8 cellular contexts compared by ENCODE assay signal in genomic region chr19:36528921-36529518, GRCh38. TPM values are rescaled to one million over a fixed set of nuclear protein-coding genes. Genes with fewer than 3 reads are reported as not detected.
A peak's percentile ranks its signal among the peaks of the same experiment; 100 is the strongest.
DNase-seq lines count a peak whose midpoint lies in the region; ATAC-seq and TF ChIP-seq lines count a peak whose summit lies in the region.

No MANE protein-coding gene starts in this region.

- ATAC-seq in HG02981 (IDR thresholded peaks at IDR 0.05; ENCODE audit: unreplicated experiment) (peak; percentile 20), esophagus mucosa (peak; percentile 61)

- DNase-seq in activated effector memory CD4-positive, alpha-beta T cell treated with anti-CD3 and anti-CD28 coated beads, Interleukin-2, amount 50 U/mL, for 16 hours: peak; percentile 66
- no peak for DNase-seq in activated effector memory CD4-positive, alpha-beta T cell treated with Interleukin-2 at 50 U/mL for 16 hours
- DNase-seq in kidney tubule cell (ENCODE audit: low spot score) (no peak), NCI-H1417 (lab: John Stamatoyannopoulos, UW) (no peak)

- H3K4me1 ChIP-seq in neutrophil (ENCODE audit: control insufficient read depth in 1 of 2, insufficient read depth in 1 of 2, low read depth in 1 of 2, low read length in 1 of 2): peaks cover 13 to 16% of the 10 kb centered on the region in 2 experiments

- H3K27ac ChIP-seq in neutrophil: no peak overlapping the region

- peak overlapping the region; percentile 74 for H3K4me3 ChIP-seq in WI38 (ENCODE audit: low read depth, low read length)
- H3K4me3 ChIP-seq in neutrophil (ENCODE audit: low read depth in 1 of 2, low read length in 1 of 2): peak overlapping the region; percentile 74 to 92

- no peaks in the 10 kb centered on the region for H3K36me3 ChIP-seq in neutrophil

- peaks cover 3% of the 10 kb centered on the region for H3K9me3 ChIP-seq in neutrophil

- H3K27me3 ChIP-seq in neutrophil: no peaks in the 10 kb centered on the region

- no peak for TF ChIP-seq CTCF in WI38 (IDR thresholded peaks at IDR 0.05; ENCODE audit: low read depth, low read length)
- TF ChIP-seq CTCF in neutrophil (IDR thresholded peaks at IDR 0.05): no peak

RNA-seq across cellular contexts. Expression of gene ZNF260, which starts 0.9 kb away (rescaled TPM):
- total RNA-seq in esophagus mucosa: 7.9 TPM

RNA-seq across cellular contexts. Expression of gene ZNF566, which starts 39.7 kb away (rescaled TPM):
- total RNA-seq in esophagus mucosa: 4.3 TPM

RNA-seq across cellular contexts. Expression of gene ZNF529, which starts 44.1 kb away (rescaled TPM):
- total RNA-seq in esophagus mucosa: 3.8 TPM
